8 cellular contexts compared by ENCODE assay signal in genomic region chr3:32401541-32402052, GRCh38. TPM values are rescaled to one million over a fixed set of nuclear protein-coding genes. Genes with fewer than 3 reads are reported as not detected.
A peak's percentile ranks its signal among the peaks of the same experiment; 100 is the strongest.
DNase-seq lines count a peak whose midpoint lies in the region; ATAC-seq and TF ChIP-seq lines count a peak whose summit lies in the region.

No MANE protein-coding gene starts in this region.

- peak; percentile 45 for DNase-seq in DMS153 (lab: John Stamatoyannopoulos, UW)
- peak; percentile 53 for DNase-seq in T follicular helper cell (ENCODE audit: low read depth)
- peak in 51 of 56 donors; percentile 19 to 83 (median 54) for DNase-seq in amygdala (lab: John Stamatoyannopoulos, UW)
- DNase-seq in left ventricle myocardium inferior = peak; percentile 83

- no peak overlapping the region for H3K4me3 ChIP-seq in KMS-11 (IDR thresholded peaks at IDR 0.05; ENCODE audit: insufficient read depth, low read depth, low read length)
- peak overlapping the region; percentile 61 for H3K4me3 ChIP-seq in left ventricle myocardium inferior
- H3K4me3 ChIP-seq in parathyroid adenoma (ENCODE audit: low read depth, low read length) = peak overlapping the region; percentile 23

- H3K4me2 ChIP-seq in KMS-11 (peak overlapping the region; percentile 38; the same call in 1 of the 2 replicates), parathyroid adenoma (ENCODE audit: low read length) (peak overlapping the region; percentile 39)

- intact Hi-C loops in left ventricle myocardium inferior (cut with micrococcal nuclease) = no loop called here

- no peaks in the 10 kb centered on the region for H3K36me3 ChIP-seq in KMS-11 (ENCODE audit: insufficient read depth)
- H3K36me3 ChIP-seq in left ventricle myocardium inferior = no peaks in the 10 kb centered on the region
- no peaks in the 10 kb centered on the region for H3K36me3 ChIP-seq in parathyroid adenoma (ENCODE audit: control insufficient read depth, insufficient read depth, low read length)

- ATAC-seq in GM21619 (IDR thresholded peaks at IDR 0.05; ENCODE audit: unreplicated experiment) = peak; percentile 71
- no peak for ATAC-seq in HG02973 (IDR thresholded peaks at IDR 0.05; ENCODE audit: unreplicated experiment)

- peaks cover 79% of the 10 kb centered on the region for H3K79me2 ChIP-seq in KMS-11 (ENCODE audit: insufficient read depth, low read depth)
- H3K79me2 ChIP-seq in parathyroid adenoma = no peaks in the 10 kb centered on the region

- H3K27ac ChIP-seq in KMS-11 (peak overlapping the region; percentile 70), left ventricle myocardium inferior (replicated peaks) (peak overlapping the region; percentile 86), parathyroid adenoma (peak overlapping the region; percentile 69)

- H2AFZ ChIP-seq in KMS-11 (ENCODE audit: low read depth) = peak overlapping the region; percentile 4; the same call in 1 of the 2 replicates
- H2AFZ ChIP-seq in parathyroid adenoma = peak overlapping the region; percentile 99

- H3K4me1 ChIP-seq in KMS-11 (ENCODE audit: low read depth, poor library complexity, severe bottlenecking) = peaks cover 50% of the 10 kb centered on the region
- peaks cover 41% of the 10 kb centered on the region for H3K4me1 ChIP-seq in left ventricle myocardium inferior
- H3K4me1 ChIP-seq in parathyroid adenoma = no peaks in the 10 kb centered on the region

- H3K27me3 ChIP-seq in KMS-11 (ENCODE audit: insufficient read depth, low read depth) (no peaks in the 10 kb centered on the region), left ventricle myocardium inferior (ENCODE audit: low read depth) (no peaks in the 10 kb centered on the region), parathyroid adenoma (ENCODE audit: control insufficient read depth, insufficient read depth, low read length) (no peaks in the 10 kb centered on the region)

- peak overlapping the region; percentile 55 for H3K9ac ChIP-seq in KMS-11
- H3K9ac ChIP-seq in parathyroid adenoma = peak overlapping the region; percentile 42

- TF ChIP-seq CTCF in KMS-11 (conservative IDR thresholded peaks at IDR 0.05; ENCODE audit: low read depth, low read length) = no peak
- TF ChIP-seq CTCF in left ventricle myocardium inferior (IDR thresholded peaks at IDR 0.05; ENCODE audit: borderline replicate concordance) = peak; percentile 9
- TF ChIP-seq CTCF in parathyroid adenoma (IDR thresholded peaks at IDR 0.05) = no peak

- H3K9me3 ChIP-seq in left ventricle myocardium inferior (replicated peaks) = no peaks in the 10 kb centered on the region
- no peaks in the 10 kb centered on the region for H3K9me3 ChIP-seq in parathyroid adenoma (ENCODE audit: control insufficient read depth, low read length)

- no peaks in the 10 kb centered on the region; the same call in 1 of the 2 replicates for H4K20me1 ChIP-seq in KMS-11 (ENCODE audit: insufficient read depth)

RNA-seq across cellular contexts. Expression of gene CMTM7, which starts 9.9 kb away (rescaled TPM):
- total RNA-seq in left ventricle myocardium inferior = 2.9 TPM
